14 cellular contexts compared by ENCODE assay signal in the genomic region with DNA sequence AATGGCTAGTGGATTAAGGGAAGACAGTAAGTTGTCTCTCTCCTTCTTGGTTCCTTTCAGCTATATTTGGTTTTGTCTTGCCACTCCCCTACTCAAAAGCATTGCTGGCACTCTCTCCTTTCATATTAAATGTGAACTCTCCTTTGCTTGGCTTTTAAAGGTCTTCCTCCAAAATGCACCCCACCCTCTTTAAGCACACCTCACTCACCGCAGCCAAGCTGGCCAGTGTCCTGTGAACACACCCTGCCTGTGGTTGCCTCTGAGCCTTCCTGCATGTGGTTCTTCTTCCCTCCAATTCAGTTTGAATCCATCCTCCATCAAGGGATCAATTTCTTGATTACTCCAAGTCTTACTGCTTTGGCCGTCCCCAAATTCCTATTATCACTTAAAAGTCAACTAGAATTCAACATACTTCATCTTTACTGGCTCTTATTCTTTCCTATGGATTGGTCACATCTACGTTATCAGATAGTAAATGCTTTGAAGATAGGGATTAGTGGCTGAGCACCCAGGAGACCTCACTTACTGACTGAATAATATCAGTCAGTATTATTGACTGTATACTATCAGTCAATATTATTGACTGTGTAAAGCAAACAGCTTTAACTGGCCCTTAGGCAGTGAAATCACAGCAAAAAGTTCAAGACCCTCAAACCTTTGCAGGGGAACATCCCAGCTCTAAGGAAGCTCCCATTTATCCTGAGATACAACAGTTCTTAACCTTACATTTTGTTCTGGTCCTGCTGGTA. TPM values are rescaled to one million over a fixed set of nuclear protein-coding genes. Genes with fewer than 3 reads are reported as not detected.
DNase-seq lines count a peak whose midpoint lies in the region; ATAC-seq and TF ChIP-seq lines count a peak whose summit lies in the region.
"Had no signal": no experiment of that assay in that cellular context is flagged by ENCODE, and none has a peak within 500 bp of the region (broad histone marks: within the 10 kb centered on the region; RNA-seq: fewer than 3 reads in every experiment).

No MANE protein-coding gene starts in this region.

- ATAC-seq in naive B cell (ENCODE audit: low read depth in 2 of 2) (no peak), HG02840 (IDR thresholded peaks at IDR 0.05; ENCODE audit: low FRiP score, unreplicated experiment) (no peak)

- H3K27me3 Mint-ChIP-seq in MCF 10A (ENCODE audit: insufficient read depth, unreplicated experiment) (no peaks in the 10 kb centered on the region), naive B cell (no peaks in the 10 kb centered on the region)

- H3K27ac Mint-ChIP-seq in MCF 10A (ENCODE audit: low read depth, unreplicated experiment) (peak overlapping the region; percentile 3), naive B cell (peak overlapping the region in 5 of 6 donors; percentile 1 to 78 (median 64))

- H3K79me2 ChIP-seq in mammary epithelial cell (ENCODE audit: insufficient read depth, low read length), result peaks cover 86% of the 10 kb centered on the region

- H3K9me3 ChIP-seq in mammary epithelial cell (replicated peaks; ENCODE audit: insufficient read depth, low read length) (no peaks in the 10 kb centered on the region), ascending aorta (no peaks in the 10 kb centered on the region), tibial artery (no peaks in the 10 kb centered on the region), SJCRH30 (replicated peaks) (no peaks in the 10 kb centered on the region)

- in situ Hi-C loops in mammary epithelial cell (cut with MboI; ENCODE audit: low sequenced_read_pairs in 2 of 2), result no loop called here

- H3K4me1 Mint-ChIP-seq in MCF 10A (ENCODE audit: insufficient read depth, unreplicated experiment) (peaks cover 29% of the 10 kb centered on the region), naive B cell (peaks cover 26 to 57% (median 30%) of the 10 kb centered on the region in 3 donors)

- BruUV-seq in MCF 10A (replicated peaks; lab: Mats Ljungman, UMichigan) (no TSS peak), mammary epithelial cell (replicated peaks; lab: Mats Ljungman, UMichigan) (no TSS peak)

- H3K27ac ChIP-seq in mammary epithelial cell (ENCODE audit: insufficient read depth, low read depth, low read length), result no peak overlapping the region
- H3K27ac ChIP-seq in ascending aorta, result peak overlapping the region; percentile 16 to 45
- H3K27ac ChIP-seq in tibial artery, result peak overlapping the region; percentile 55 to 66
- no peak overlapping the region for H3K27ac ChIP-seq in SJCRH30
- H3K27ac ChIP-seq: WERI-Rb-1 had no signal

- H3K36me3 ChIP-seq in mammary epithelial cell (ENCODE audit: insufficient read depth, low read length) (no peaks in the 10 kb centered on the region), ascending aorta (peaks cover 0 to 6% of the 10 kb centered on the region in 2 donors), tibial artery (no peaks in the 10 kb centered on the region), SJCRH30 (peaks cover 3% of the 10 kb centered on the region; the same call in 1 of the 2 replicates)

- H2AFZ ChIP-seq in mammary epithelial cell (ENCODE audit: low read depth, low read length), result no peak overlapping the region

- TF ChIP-seq CTCF in MCF 10A (IDR thresholded peaks at IDR 0.05; ENCODE audit: unreplicated experiment), result no peak
- TF ChIP-seq CTCF in mammary epithelial cell (conservative IDR thresholded peaks at IDR 0.05 in 1 of 2, IDR thresholded peaks at IDR 0.05 in 1 of 2; ENCODE audit: extremely low read depth in 1 of 2, insufficient read depth in 1 of 2, low read depth in 1 of 2, low read length in 2 of 2), result no peak
- no peak for TF ChIP-seq CTCF in ascending aorta (IDR thresholded peaks at IDR 0.05)
- no peak for TF ChIP-seq CTCF in tibial artery (IDR thresholded peaks at IDR 0.05)

- no peak overlapping the region for H3K9ac ChIP-seq in mammary epithelial cell (ENCODE audit: insufficient read depth, low read length)

- dilution Hi-C loops in mammary epithelial cell (cut with HindIII; ENCODE audit: low sequenced_read_pairs), result no loop called here

- CTCF ChIA-PET in MCF 10A (lab: Yijun Ruan, JAX) (interaction anchor here (0.6 to 4.5 kb wide), 3 partner anchors 11 to 188 kb away, joined by 3 to 34 read pairs (median 3); no protein-coding TSS in a partner anchor), mammary epithelial cell (lab: Charles Lee; ENCODE audit: low non-redundant PET) (interaction anchor here (0.6 kb wide), 1 partner anchor 434 kb away, joined by 7 read pairs; no protein-coding TSS in a partner anchor)

- H3K9me3 Mint-ChIP-seq in MCF 10A (ENCODE audit: unreplicated experiment), result no peaks in the 10 kb centered on the region
- H3K9me3 Mint-ChIP-seq in naive B cell, result no peaks in the 10 kb centered on the region

- no peak overlapping the region for H3K4me3 ChIP-seq in mammary epithelial cell (replicated peaks in 1 of 3; ENCODE audit: insufficient read depth in 1 of 3, low read depth in 2 of 3, low read length in 3 of 3)
- no peak overlapping the region for H3K4me3 ChIP-seq in ascending aorta
- H3K4me3 ChIP-seq in tibial artery, result no peak overlapping the region
- no peak overlapping the region for H3K4me3 ChIP-seq in SJCRH30

- POLR2A ChIA-PET in MCF 10A (lab: Yijun Ruan, JAX), result interaction anchor here (0.8 to 1.4 kb wide), 5 partner anchors 11 to 21 kb away, joined by 3 to 5 read pairs (median 3); no protein-coding TSS in a partner anchor

- no peaks in the 10 kb centered on the region for H4K20me1 ChIP-seq in mammary epithelial cell (ENCODE audit: insufficient read depth, low read length)

- H3K27me3 ChIP-seq in mammary epithelial cell (ENCODE audit: insufficient read depth, low read length), result no peaks in the 10 kb centered on the region
- no peaks in the 10 kb centered on the region for H3K27me3 ChIP-seq in ascending aorta
- no peaks in the 10 kb centered on the region for H3K27me3 ChIP-seq in tibial artery
- H3K27me3 ChIP-seq in SJCRH30, result no peaks in the 10 kb centered on the region

- 90% methylated on average over 3 of the region's 3 CpGs for WGBS in mammary epithelial cell (ENCODE audit: low coverage, missing lambda C conversion rate)

- H3K4me3 Mint-ChIP-seq in MCF 10A (ENCODE audit: unreplicated experiment) (no peak overlapping the region), naive B cell (peak overlapping the region in 2 of 8 donors; percentile 43 to 75)

- H3K36me3 Mint-ChIP-seq in MCF 10A (ENCODE audit: insufficient read depth, unreplicated experiment), result peaks cover 12% of the 10 kb centered on the region
- no peaks in the 10 kb centered on the region for H3K36me3 Mint-ChIP-seq in naive B cell

- H3K4me1 ChIP-seq in mammary epithelial cell (ENCODE audit: insufficient read depth, low read length), result peaks cover 14% of the 10 kb centered on the region
- peaks cover 5 to 23% of the 10 kb centered on the region in 2 donors for H3K4me1 ChIP-seq in ascending aorta
- peaks cover 4 to 62% (median 42%) of the 10 kb centered on the region in 4 donors for H3K4me1 ChIP-seq in tibial artery
- no peaks in the 10 kb centered on the region for H3K4me1 ChIP-seq in SJCRH30

- DNase-seq in MCF 10A (ENCODE audit: unreplicated experiment) (no peak), mammary epithelial cell (no peak), ascending aorta (ENCODE audit: low spot score in 2 of 2) (no peak), naive B cell (no peak), tibial artery (no peak), SJCRH30 (no peak), cerebellar nuclear complex (lab: John Stamatoyannopoulos, UW) (no peak)
- DNase-seq: ACHN, GF-D8, NCI-H1694, OCI-M1, WERI-Rb-1 had no signal

- intact Hi-C loops in MCF 10A (cut with micrococcal nuclease) (no loop called here), mammary epithelial cell (cut with micrococcal nuclease) (no loop called here), ascending aorta (cut with DNase I) (no loop called here), tibial artery (cut with DNase I; ENCODE audit: low total_unique reads) (loop anchor here (10.0 kb wide), 1 partner anchor 163 kb away; no protein-coding TSS in a partner anchor)

- H3K4me2 ChIP-seq in mammary epithelial cell (ENCODE audit: insufficient read depth, low read depth, low read length), result no peak overlapping the region

RNA-seq across cellular contexts. Expression of gene SPDEF, which starts 41.6 kb away (rescaled TPM):
- not detected in 2 replicates for total RNA-seq in MCF 10A (2022)
- under 1 TPM in 1 of 2 donors, not detected in 1; 0.16 TPM for total RNA-seq in mammary epithelial cell
- not detected for polyA plus RNA-seq in mammary epithelial cell
- not detected for polyA minus RNA-seq in mammary epithelial cell
- not detected for total RNA-seq in ascending aorta
- not detected for polyA plus RNA-seq in naive B cell (ENCODE audit: low read depth in 6 of 6)
- not detected in 2 replicates for total RNA-seq in SJCRH30 (2014; rRNA removed; shearing (Covaris generic))
- total RNA-seq: kidney epithelial cell had no signal

Comparison
In these comparisons a context has a peak if more than half of its experiments do, and no peak if none do; other contexts are left out.
1. H3K27ac ChIP-seq: peak in ascending aorta (2 of 2) and tibial artery (2 of 2); none in mammary epithelial cell (single experiment) and SJCRH30 (single experiment).